1 cellular context compared by ENCODE assay signal in genomic region chr7:74282748-74283459, GRCh38.
TF ChIP-seq lines count a peak whose summit lies in the region.

No MANE protein-coding gene starts in this region.

TF ChIP-seq in HepG2, 621 proteins besides CTCF, POLR2A, EP300 and RAD21:
- TF ChIP-seq ZKSCAN1 (IDR thresholded peaks at IDR 0.05; ENCODE audit: low read length) (0 out of 2 replicates have a peak, but pooled peaks have one; percentile 24), RCOR2 (CRISPR knock-in tag; IDR thresholded peaks at IDR 0.05) (no peak), ZGPAT (CRISPR knock-in tag; IDR thresholded peaks at IDR 0.05) (no peak), TCF7L2 (IDR thresholded peaks at IDR 0.05; ENCODE audit: low read depth, low read length) (no peak), ZNF224 (CRISPR knock-in tag; IDR thresholded peaks at IDR 0.05) (no peak)
- TF ChIP-seq, protein P1, sequence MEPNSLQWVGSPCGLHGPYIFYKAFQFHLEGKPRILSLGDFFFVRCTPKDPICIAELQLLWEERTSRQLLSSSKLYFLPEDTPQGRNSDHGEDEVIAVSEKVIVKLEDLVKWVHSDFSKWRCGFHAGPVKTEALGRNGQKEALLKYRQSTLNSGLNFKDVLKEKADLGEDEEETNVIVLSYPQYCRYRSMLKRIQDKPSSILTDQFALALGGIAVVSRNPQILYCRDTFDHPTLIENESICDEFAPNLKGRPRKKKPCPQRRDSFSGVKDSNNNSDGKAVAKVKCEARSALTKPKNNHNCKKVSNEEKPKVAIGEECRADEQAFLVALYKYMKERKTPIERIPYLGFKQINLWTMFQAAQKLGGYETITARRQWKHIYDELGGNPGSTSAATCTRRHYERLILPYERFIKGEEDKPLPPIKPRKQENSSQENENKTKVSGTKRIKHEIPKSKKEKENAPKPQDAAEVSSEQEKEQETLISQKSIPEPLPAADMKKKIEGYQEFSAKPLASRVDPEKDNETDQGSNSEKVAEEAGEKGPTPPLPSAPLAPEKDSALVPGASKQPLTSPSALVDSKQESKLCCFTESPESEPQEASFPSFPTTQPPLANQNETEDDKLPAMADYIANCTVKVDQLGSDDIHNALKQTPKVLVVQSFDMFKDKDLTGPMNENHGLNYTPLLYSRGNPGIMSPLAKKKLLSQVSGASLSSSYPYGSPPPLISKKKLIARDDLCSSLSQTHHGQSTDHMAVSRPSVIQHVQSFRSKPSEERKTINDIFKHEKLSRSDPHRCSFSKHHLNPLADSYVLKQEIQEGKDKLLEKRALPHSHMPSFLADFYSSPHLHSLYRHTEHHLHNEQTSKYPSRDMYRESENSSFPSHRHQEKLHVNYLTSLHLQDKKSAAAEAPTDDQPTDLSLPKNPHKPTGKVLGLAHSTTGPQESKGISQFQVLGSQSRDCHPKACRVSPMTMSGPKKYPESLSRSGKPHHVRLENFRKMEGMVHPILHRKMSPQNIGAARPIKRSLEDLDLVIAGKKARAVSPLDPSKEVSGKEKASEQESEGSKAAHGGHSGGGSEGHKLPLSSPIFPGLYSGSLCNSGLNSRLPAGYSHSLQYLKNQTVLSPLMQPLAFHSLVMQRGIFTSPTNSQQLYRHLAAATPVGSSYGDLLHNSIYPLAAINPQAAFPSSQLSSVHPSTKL (CRISPR knock-in tag; IDR thresholded peaks at IDR 0.05) = no peak
TF ChIP-seq in HepG2: peak in this region for 1.
